Comparison of ENCODE assay signal across 22 cellular contexts in genomic region chr20:22470620-22471026, GRCh38.
"Had no signal": no experiment of that assay in that cellular context is flagged by ENCODE, and none has a peak within 500 bp of the region (broad histone marks: within the 10 kb centered on the region; RNA-seq: fewer than 3 reads in every experiment).

No MANE protein-coding gene starts in this region.

- H2AFZ ChIP-seq: neural progenitor cell, parathyroid adenoma had no signal

- H3K27ac ChIP-seq: gastrocnemius medialis, heart right ventricle, left ventricle myocardium inferior, neural progenitor cell, parathyroid adenoma, psoas muscle, skin epidermis, upper lobe of left lung, uterus had no signal

- ATAC-seq: esophagus mucosa; gastrocnemius medialis; heart right ventricle; natural killer cell treated with Interleukin-12 subunit alpha and Interleukin-12 subunit beta and Interleukin-15 and Interleukin-18, amount 100 ng/mL, for 72 hours; psoas muscle; sciatic nerve had no signal

- H3K9me3 ChIP-seq: gastrocnemius medialis, heart right ventricle, left ventricle myocardium inferior, psoas muscle, upper lobe of left lung, uterus had no signal

- H3K4me3 ChIP-seq: gastrocnemius medialis, heart right ventricle, left ventricle myocardium inferior, lung, neural progenitor cell, psoas muscle, skin epidermis, upper lobe of left lung, uterus had no signal

- H3K27me3 ChIP-seq: gastrocnemius medialis, upper lobe of left lung, uterus had no signal

- H3K4me3 Mint-ChIP-seq: natural killer cell treated with Interleukin-12 subunit alpha and Interleukin-12 subunit beta and Interleukin-15 and Interleukin-18, amount 100 ng/mL, for 72 hours; neural progenitor cell had no signal

- DNase-seq: cortex of kidney; effector memory CD4-positive, alpha-beta T cell; gastrocnemius medialis; heart right ventricle; islet precursor cell; left ventricle myocardium inferior; mesenchymal stem cell; midbrain; nucleus accumbens; psoas muscle; retina; stimulated activated CD4-positive, alpha-beta T cell treated with anti-CD3 and anti-CD28 coated beads, Interleukin-2, amount 100 ng/mL, for 24 hours; stimulated activated naive CD4-positive, alpha-beta T cell; uterus had no signal

- H3K9ac ChIP-seq: neural progenitor cell, parathyroid adenoma had no signal

- H3K79me2 ChIP-seq: parathyroid adenoma had no signal

- H3K9me3 Mint-ChIP-seq: neural progenitor cell had no signal

- H3K36me3 ChIP-seq: gastrocnemius medialis, heart right ventricle, left ventricle myocardium inferior, neural progenitor cell, upper lobe of left lung, uterus had no signal

- H3K4me1 ChIP-seq: gastrocnemius medialis, heart right ventricle, left ventricle myocardium inferior, neural progenitor cell, psoas muscle, upper lobe of left lung, uterus had no signal

- H3K36me3 Mint-ChIP-seq: natural killer cell treated with Interleukin-12 subunit alpha and Interleukin-12 subunit beta and Interleukin-15 and Interleukin-18, amount 100 ng/mL, for 72 hours; neural progenitor cell had no signal

- H3K4me2 ChIP-seq: neural progenitor cell had no signal

- H3K27ac Mint-ChIP-seq: natural killer cell treated with Interleukin-12 subunit alpha and Interleukin-12 subunit beta and Interleukin-15 and Interleukin-18, amount 100 ng/mL, for 72 hours; neural progenitor cell had no signal

- H3K27me3 Mint-ChIP-seq: natural killer cell treated with Interleukin-12 subunit alpha and Interleukin-12 subunit beta and Interleukin-15 and Interleukin-18, amount 100 ng/mL, for 72 hours had no signal

- H3K4me1 Mint-ChIP-seq: neural progenitor cell had no signal
